In the genomic region with DNA sequence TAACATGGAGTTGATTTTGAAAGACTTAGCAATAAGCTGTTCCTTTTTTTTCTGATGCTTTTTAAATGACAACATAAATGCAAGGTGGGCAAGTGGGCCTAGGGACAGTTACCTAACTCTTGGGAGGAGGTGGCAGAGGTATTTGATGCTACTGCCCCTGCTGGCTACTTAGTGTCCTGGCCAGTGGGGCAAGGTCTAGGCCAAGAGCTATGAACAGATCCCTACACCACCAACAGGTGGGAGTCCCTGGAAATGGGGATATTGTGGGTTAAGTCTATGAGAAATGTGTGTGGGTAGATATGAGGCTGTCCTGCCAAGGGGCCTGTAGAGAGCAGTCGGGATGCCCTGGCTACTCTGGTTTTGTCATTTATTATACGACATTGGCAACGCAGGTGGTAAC, we compare ENCODE assay signal across 19 cellular contexts. TPM values are rescaled to one million over a fixed set of nuclear protein-coding genes. Genes with fewer than 3 reads are reported as not detected.
"Had no signal": no experiment of that assay in that cellular context is flagged by ENCODE, and none has a peak within 500 bp of the region (broad histone marks: within the 10 kb centered on the region; RNA-seq: fewer than 3 reads in every experiment).

No MANE protein-coding gene starts in this region.

- H3K9me3 Mint-ChIP-seq: activated CD4-positive, alpha-beta T cell treated with anti-CD3 and anti-CD28 coated beads, Interleukin-2, amount 10 ng/mL, durations not matched to agents 7 days and 5 days; activated naive CD8-positive, alpha-beta T cell treated with anti-CD3 and anti-CD28 coated beads for 36 hours; activated T-helper 1 cell treated with anti-CD3 and anti-CD28 coated beads, Interleukin-12 subunit alpha, Interleukin-12 subunit beta, Interleukin-2, Interleukin-4 antibody, amounts not matched to agents 30 ng/mL and 10 ng/mL and 1 ng/mL, durations not matched to agents 14 hours and 24 hours and 36 hours; T-helper 2 cell treated with Interferon-gamma antibody and Interleukin-4, amounts not matched to agents 5 μg/mL and 100 μg/mL, for 36 hours had no signal

- H3K4me3 ChIP-seq: coronary artery, esophagus squamous epithelium, lower lobe of right lung, pancreas, stomach, testis had no signal

- H3K27me3 ChIP-seq: pancreas, stomach, testis had no signal

- H3K27ac Mint-ChIP-seq: activated CD4-positive, alpha-beta T cell treated with anti-CD3 and anti-CD28 coated beads, Interleukin-2, amount 10 ng/mL, durations not matched to agents 7 days and 5 days; activated naive CD8-positive, alpha-beta T cell treated with anti-CD3 and anti-CD28 coated beads for 36 hours; activated T-helper 1 cell treated with anti-CD3 and anti-CD28 coated beads, Interleukin-12 subunit alpha, Interleukin-12 subunit beta, Interleukin-2, Interleukin-4 antibody, amounts not matched to agents 30 ng/mL and 10 ng/mL and 1 ng/mL, durations not matched to agents 14 hours and 24 hours and 36 hours; brain; T-helper 2 cell treated with Interferon-gamma antibody and Interleukin-4, amounts not matched to agents 5 μg/mL and 100 μg/mL, for 36 hours had no signal

- H3K36me3 Mint-ChIP-seq: activated naive CD8-positive, alpha-beta T cell treated with anti-CD3 and anti-CD28 coated beads for 36 hours had no signal

- H3K4me1 Mint-ChIP-seq: activated CD4-positive, alpha-beta T cell treated with anti-CD3 and anti-CD28 coated beads, Interleukin-2, amount 10 ng/mL, durations not matched to agents 7 days and 5 days; activated naive CD8-positive, alpha-beta T cell treated with anti-CD3 and anti-CD28 coated beads for 36 hours; brain; neural crest cell had no signal

- H3K36me3 ChIP-seq: esophagus squamous epithelium, lower lobe of right lung, pancreas, stomach had no signal

- H3K27ac ChIP-seq: coronary artery, esophagus squamous epithelium, lower lobe of right lung, pancreas, stomach, testis had no signal

- ATAC-seq: left cardiac atrium, lower lobe of right lung had no signal

- H3K9me3 ChIP-seq: esophagus squamous epithelium, lower lobe of right lung, stomach had no signal

- DNase-seq: activated CD4-positive, alpha-beta T cell treated with anti-CD3 and anti-CD28 coated beads, Interleukin-2, amount 10 ng/mL, durations not matched to agents 7 days and 5 days; activated naive CD8-positive, alpha-beta T cell treated with anti-CD3 and anti-CD28 coated beads for 36 hours; central memory CD4-positive, alpha-beta T cell; esophagus squamous epithelium; hypothalamus; left cardiac atrium; lower lobe of right lung; midbrain; pancreas; stimulated activated CD4-positive, alpha-beta T cell treated with anti-CD3 and anti-CD28 coated beads, Interleukin-12 subunit alpha, Interleukin-12 subunit beta, amount 100 ng/mL, for 4 hours; stimulated activated CD4-positive, alpha-beta T cell treated with anti-CD3 and anti-CD28 coated beads, Interleukin-2, amount 100 ng/mL, for 24 hours; stomach; testis had no signal

- H3K4me3 Mint-ChIP-seq: activated CD4-positive, alpha-beta T cell treated with anti-CD3 and anti-CD28 coated beads, Interleukin-2, amount 10 ng/mL, durations not matched to agents 7 days and 5 days; activated naive CD8-positive, alpha-beta T cell treated with anti-CD3 and anti-CD28 coated beads for 36 hours; activated T-helper 1 cell treated with anti-CD3 and anti-CD28 coated beads, Interleukin-12 subunit alpha, Interleukin-12 subunit beta, Interleukin-2, Interleukin-4 antibody, amounts not matched to agents 30 ng/mL and 10 ng/mL and 1 ng/mL, durations not matched to agents 14 hours and 24 hours and 36 hours; brain; neural crest cell; T-helper 2 cell treated with Interferon-gamma antibody and Interleukin-4, amounts not matched to agents 5 μg/mL and 100 μg/mL, for 36 hours had no signal

- H3K27me3 Mint-ChIP-seq: activated CD4-positive, alpha-beta T cell treated with anti-CD3 and anti-CD28 coated beads, Interleukin-2, amount 10 ng/mL, durations not matched to agents 7 days and 5 days had no signal

- H3K4me1 ChIP-seq: esophagus squamous epithelium, lower lobe of right lung, pancreas, testis had no signal

RNA-seq across cellular contexts. Expression of gene B3GALT5, which starts 31.3 kb away (rescaled TPM):
- total RNA-seq: activated CD4-positive, alpha-beta T cell treated with anti-CD3 and anti-CD28 coated beads, Interleukin-2, amount 10 ng/mL, durations not matched to agents 7 days and 5 days; activated naive CD8-positive, alpha-beta T cell treated with anti-CD3 and anti-CD28 coated beads for 36 hours; activated T-helper 1 cell treated with anti-CD3 and anti-CD28 coated beads, Interleukin-12 subunit alpha, Interleukin-12 subunit beta, Interleukin-2, Interleukin-4 antibody, amounts not matched to agents 30 ng/mL and 10 ng/mL and 1 ng/mL, durations not matched to agents 14 hours and 24 hours and 36 hours; fibroblast of villous mesenchyme had no signal
